24 cellular contexts compared by ENCODE assay signal in the genomic region with DNA sequence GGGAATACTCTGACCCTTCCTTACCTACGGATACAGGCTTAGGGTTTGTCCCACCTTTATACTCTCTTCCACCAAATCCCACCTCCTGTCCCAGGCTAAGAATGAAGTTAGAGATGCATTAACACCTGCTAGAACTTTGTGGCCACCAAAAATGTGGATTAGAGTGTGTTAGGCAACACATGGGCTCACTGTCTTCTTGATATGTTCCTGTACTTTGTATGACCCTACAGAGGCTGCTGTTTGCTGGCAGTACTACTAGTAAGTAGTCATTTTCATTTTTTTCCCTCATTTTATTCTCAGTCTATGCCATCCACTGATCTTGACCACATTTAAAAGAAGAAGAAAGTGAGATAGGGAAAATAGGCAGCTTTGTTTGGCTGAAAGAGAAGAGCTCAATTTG. TPM values are rescaled to one million over a fixed set of nuclear protein-coding genes. Genes with fewer than 3 reads are reported as not detected.
DNase-seq lines count a peak whose midpoint lies in the region; ATAC-seq and TF ChIP-seq lines count a peak whose summit lies in the region.
"Had no signal": no experiment of that assay in that cellular context is flagged by ENCODE, and none has a peak within 500 bp of the region (broad histone marks: within the 10 kb centered on the region; RNA-seq: fewer than 3 reads in every experiment).

No MANE protein-coding gene starts in this region.

- no peaks in the 10 kb centered on the region for H3K4me1 ChIP-seq in endodermal cell (ENCODE audit: control insufficient read depth, insufficient read depth, low read length)
- H3K4me1 ChIP-seq: ascending aorta, suprapubic skin had no signal

- no peaks in the 10 kb centered on the region for H3K9me3 Mint-ChIP-seq in activated naive CD4-positive, alpha-beta T cell treated with anti-CD3 and anti-CD28 coated beads for 36 hours
- H3K9me3 Mint-ChIP-seq in activated naive CD4-positive, alpha-beta T cell treated with anti-CD3 and anti-CD28 coated beads, Interleukin-2, amount 50 U/mL, for 72 hours: no peaks in the 10 kb centered on the region
- H3K9me3 Mint-ChIP-seq in endodermal cell: no peaks in the 10 kb centered on the region
- H3K9me3 Mint-ChIP-seq in stimulated activated memory B cell treated with anti-CD40 and anti-IgM and Interleukin-4, amounts not matched to agents 10 μg/mL and 1 μg/mL and 100 μg/mL, for 72 hours: no peaks in the 10 kb centered on the region
- H3K9me3 Mint-ChIP-seq: activated CD4-positive, alpha-beta T cell treated with anti-CD3 and anti-CD28 coated beads, Interleukin-2, amount 10 ng/mL, durations not matched to agents 7 days and 5 days; H9 had no signal

- peaks cover 20% of the 10 kb centered on the region for H3K36me3 Mint-ChIP-seq in activated naive CD4-positive, alpha-beta T cell treated with anti-CD3 and anti-CD28 coated beads for 36 hours (ENCODE audit: low read depth)
- H3K36me3 Mint-ChIP-seq in activated naive CD4-positive, alpha-beta T cell treated with anti-CD3 and anti-CD28 coated beads, Interleukin-2, amount 50 U/mL, for 72 hours: peaks cover 4 to 7% of the 10 kb centered on the region in 2 donors
- H3K36me3 Mint-ChIP-seq in endodermal cell (ENCODE audit: low read depth): peaks cover 83% of the 10 kb centered on the region
- peaks cover 39% of the 10 kb centered on the region for H3K36me3 Mint-ChIP-seq in stimulated activated memory B cell treated with anti-CD40 and anti-IgM and Interleukin-4, amounts not matched to agents 10 μg/mL and 1 μg/mL and 100 μg/mL, for 72 hours

- no peaks in the 10 kb centered on the region for H3K27me3 ChIP-seq in endodermal cell (ENCODE audit: control insufficient read depth, insufficient read depth, low read length, poor library complexity, severe bottlenecking)
- H3K27me3 ChIP-seq: ascending aorta, SJCRH30, suprapubic skin had no signal

- H3K9ac ChIP-seq in SK-N-MC (ENCODE audit: insufficient read length): no peak overlapping the region
- no peak overlapping the region for H3K9ac ChIP-seq in endodermal cell (ENCODE audit: extremely low read depth, low read length, poor library complexity, severe bottlenecking)

- ATAC-seq in activated naive CD4-positive, alpha-beta T cell treated with anti-CD3 and anti-CD28 coated beads, Interleukin-2, amount 50 U/mL, for 72 hours: no peak
- no peak for ATAC-seq in stimulated activated memory B cell treated with anti-CD40 and anti-IgM and Interleukin-4, amounts not matched to agents 10 μg/mL and 1 μg/mL and 100 μg/mL, for 72 hours
- ATAC-seq in GM18520 (IDR thresholded peaks at IDR 0.05; ENCODE audit: unreplicated experiment): no peak

- H3K4me3 ChIP-seq in SK-N-MC: no peak overlapping the region
- H3K4me3 ChIP-seq in endodermal cell (ENCODE audit: low read length): no peak overlapping the region
- H3K4me3 ChIP-seq: ascending aorta, SJCRH30, skin epidermis, suprapubic skin had no signal

- CTCF ChIA-PET in activated naive CD4-positive, alpha-beta T cell treated with anti-CD3 and anti-CD28 coated beads for 36 hours (lab: Charles Lee): interaction anchor here (1.0 kb wide), 1 partner anchor 57 kb away, joined by 3 read pairs; a partner anchor contains a TSS

- TF ChIP-seq CTCF in endodermal cell (conservative IDR thresholded peaks at IDR 0.05): no peak

- no peak overlapping the region for H3K4me3 Mint-ChIP-seq in activated naive CD4-positive, alpha-beta T cell treated with anti-CD3 and anti-CD28 coated beads for 36 hours
- no peak overlapping the region for H3K4me3 Mint-ChIP-seq in endodermal cell
- H3K4me3 Mint-ChIP-seq in stimulated activated memory B cell treated with anti-CD40 and anti-IgM and Interleukin-4, amounts not matched to agents 10 μg/mL and 1 μg/mL and 100 μg/mL, for 72 hours: no peak overlapping the region
- H3K4me3 Mint-ChIP-seq: activated CD4-positive, alpha-beta T cell treated with anti-CD3 and anti-CD28 coated beads, Interleukin-2, amount 10 ng/mL, durations not matched to agents 7 days and 5 days; H9 had no signal

- WGBS in endodermal cell (ENCODE audit: insufficient coverage in 1 of 2, insufficient read length in 1 of 2), 2 experiments: 94% methylated on average over 1 of the region's 1 CpG; no CpG with 5 or more reads in 1 of the 2 experiments

- H3K27me3 Mint-ChIP-seq in activated naive CD4-positive, alpha-beta T cell treated with anti-CD3 and anti-CD28 coated beads for 36 hours (ENCODE audit: low read depth): no peaks in the 10 kb centered on the region
- H3K27me3 Mint-ChIP-seq in endodermal cell (ENCODE audit: insufficient read depth): no peaks in the 10 kb centered on the region
- H3K27me3 Mint-ChIP-seq in stimulated activated memory B cell treated with anti-CD40 and anti-IgM and Interleukin-4, amounts not matched to agents 10 μg/mL and 1 μg/mL and 100 μg/mL, for 72 hours: no peaks in the 10 kb centered on the region
- H3K27me3 Mint-ChIP-seq: activated CD4-positive, alpha-beta T cell treated with anti-CD3 and anti-CD28 coated beads, Interleukin-2, amount 10 ng/mL, durations not matched to agents 7 days and 5 days had no signal

- H3K4me1 Mint-ChIP-seq in activated naive CD4-positive, alpha-beta T cell treated with anti-CD3 and anti-CD28 coated beads for 36 hours (ENCODE audit: low read depth): peaks cover 9% of the 10 kb centered on the region
- H3K4me1 Mint-ChIP-seq in endodermal cell: no peaks in the 10 kb centered on the region
- peaks cover 10% of the 10 kb centered on the region for H3K4me1 Mint-ChIP-seq in stimulated activated memory B cell treated with anti-CD40 and anti-IgM and Interleukin-4, amounts not matched to agents 10 μg/mL and 1 μg/mL and 100 μg/mL, for 72 hours
- H3K4me1 Mint-ChIP-seq: activated CD4-positive, alpha-beta T cell treated with anti-CD3 and anti-CD28 coated beads, Interleukin-2, amount 10 ng/mL, durations not matched to agents 7 days and 5 days; H9 had no signal

- no peak for DNase-seq in activated naive CD4-positive, alpha-beta T cell treated with anti-CD3 and anti-CD28 coated beads for 36 hours
- no peak for DNase-seq in activated naive CD4-positive, alpha-beta T cell treated with anti-CD3 and anti-CD28 coated beads, Interleukin-2, amount 50 U/mL, for 72 hours (ENCODE audit: low spot score in 2 of 2)
- DNase-seq in SK-N-MC (ENCODE audit: low read depth, low spot score) (no peak), endodermal cell (peak; percentile 3), MV-4-11 (lab: John Stamatoyannopoulos, UW) (no peak)
- DNase-seq: activated CD4-positive, alpha-beta T cell treated with anti-CD3 and anti-CD28 coated beads, Interleukin-2, amount 10 ng/mL, durations not matched to agents 7 days and 5 days; activated gamma-delta T cell treated with Interleukin-2 at 50 U/mL for 16 hours; central memory CD4-positive, alpha-beta T cell; H9; head of caudate nucleus; Kasumi-1; NCI-H1092; NCI-H1930; NCI-H526 treated with DMSO at 0.1 percent for 48 hours; occipital lobe; SJCRH30; T-helper 2 cell had no signal

- no peaks in the 10 kb centered on the region for H3K9me3 ChIP-seq in SK-N-MC (ENCODE audit: low read depth, low read length)
- H3K9me3 ChIP-seq in endodermal cell (ENCODE audit: control insufficient read depth, low read length): no peaks in the 10 kb centered on the region
- H3K9me3 ChIP-seq: ascending aorta, SJCRH30, suprapubic skin had no signal

- intact Hi-C loops in activated naive CD4-positive, alpha-beta T cell treated with anti-CD3 and anti-CD28 coated beads for 36 hours (cut with micrococcal nuclease): no loop called here

- peak overlapping the region; percentile 16; the same call in 1 of the 2 replicates for H3K27ac ChIP-seq in SK-N-MC
- no peak overlapping the region for H3K27ac ChIP-seq in endodermal cell (ENCODE audit: low read depth, low read length)
- H3K27ac ChIP-seq: ascending aorta, C4-2B, epithelial cell of prostate, SJCRH30, skin epidermis, suprapubic skin had no signal

- H3K36me3 ChIP-seq in SK-N-MC (ENCODE audit: insufficient read depth, low read length): peaks cover 74% of the 10 kb centered on the region
- H3K36me3 ChIP-seq in endodermal cell (ENCODE audit: control insufficient read depth, insufficient read depth, low read length): peaks cover 65% of the 10 kb centered on the region

- H3K27ac Mint-ChIP-seq in activated naive CD4-positive, alpha-beta T cell treated with anti-CD3 and anti-CD28 coated beads for 36 hours: peak overlapping the region; percentile 10
- no peak overlapping the region for H3K27ac Mint-ChIP-seq in activated naive CD4-positive, alpha-beta T cell treated with anti-CD3 and anti-CD28 coated beads, Interleukin-2, amount 50 U/mL, for 72 hours
- peak overlapping the region; percentile 0 for H3K27ac Mint-ChIP-seq in endodermal cell
- H3K27ac Mint-ChIP-seq in stimulated activated memory B cell treated with anti-CD40 and anti-IgM and Interleukin-4, amounts not matched to agents 10 μg/mL and 1 μg/mL and 100 μg/mL, for 72 hours: peak overlapping the region; percentile 54
- H3K27ac Mint-ChIP-seq: activated CD4-positive, alpha-beta T cell treated with anti-CD3 and anti-CD28 coated beads, Interleukin-2, amount 10 ng/mL, durations not matched to agents 7 days and 5 days; H9 had no signal

RNA-seq across cellular contexts. Expression of a gene that starts 21.0 kb away (rescaled TPM):
- 10 to 100 TPM; 17.2 to 17.6 TPM for total RNA-seq in activated naive CD4-positive, alpha-beta T cell treated with anti-CD3 and anti-CD28 coated beads for 36 hours
- 10 to 100 TPM; 20.3 to 35.0 TPM for total RNA-seq in activated naive CD4-positive, alpha-beta T cell treated with anti-CD3 and anti-CD28 coated beads, Interleukin-2, amount 50 U/mL, for 72 hours
- 10 to 100 TPM; 11.0 to 20.3 TPM for total RNA-seq in endodermal cell
- polyA plus RNA-seq in endodermal cell (2013, experiment 1 of 2): 26.6 TPM
- 25.9 TPM for polyA plus RNA-seq in endodermal cell (2013, experiment 2 of 2)

RNA-seq across cellular contexts. Expression of a gene that starts 38.0 kb away (rescaled TPM):
- total RNA-seq in activated naive CD4-positive, alpha-beta T cell treated with anti-CD3 and anti-CD28 coated beads for 36 hours: 100 to 1,000 TPM; 189 to 198 TPM
- 100 to 1,000 TPM; 159 to 210 TPM for total RNA-seq in activated naive CD4-positive, alpha-beta T cell treated with anti-CD3 and anti-CD28 coated beads, Interleukin-2, amount 50 U/mL, for 72 hours
- total RNA-seq in endodermal cell: 100 to 1,000 TPM; 201 to 235 TPM
- 307 TPM for polyA plus RNA-seq in endodermal cell (2013, experiment 1 of 2)
- 280 TPM for polyA plus RNA-seq in endodermal cell (2013, experiment 2 of 2)

RNA-seq across cellular contexts. Expression of a gene that starts 56.1 kb away (rescaled TPM):
- 10 to 100 TPM; 74.5 to 75.0 TPM for total RNA-seq in activated naive CD4-positive, alpha-beta T cell treated with anti-CD3 and anti-CD28 coated beads for 36 hours
- total RNA-seq in activated naive CD4-positive, alpha-beta T cell treated with anti-CD3 and anti-CD28 coated beads, Interleukin-2, amount 50 U/mL, for 72 hours: 100 to 1,000 TPM in 1 of 2 donors, 10 to 100 TPM in 1; 62.0 to 103 TPM
- 100 to 1,000 TPM in 1 of 2 donors, 10 to 100 TPM in 1; 95.4 to 119 TPM for total RNA-seq in endodermal cell
- polyA plus RNA-seq in endodermal cell (2013, experiment 1 of 2): 31.9 TPM
- polyA plus RNA-seq in endodermal cell (2013, experiment 2 of 2): 33.0 TPM

Comparison
In these comparisons a context has a peak if more than half of its experiments do, and no peak if none do; other contexts are left out.
1. H3K27ac Mint-ChIP-seq: peak in activated naive CD4-positive, alpha-beta T cell treated with anti-CD3 and anti-CD28 coated beads for 36 hours (single experiment), endodermal cell (single experiment) and stimulated activated memory B cell treated with anti-CD40 and anti-IgM and Interleukin-4, amounts not matched to agents 10 μg/mL and 1 μg/mL and 100 μg/mL, for 72 hours (single experiment); none in activated naive CD4-positive, alpha-beta T cell treated with anti-CD3 and anti-CD28 coated beads, Interleukin-2, amount 50 U/mL, for 72 hours (0 of 2).